Comparison of ENCODE assay signal across 8 cellular contexts in genomic region chr14:103846569-103847438, GRCh38. TPM values are rescaled to one million over a fixed set of nuclear protein-coding genes. Genes with fewer than 3 reads are reported as not detected.
DNase-seq lines count a peak whose midpoint lies in the region; ATAC-seq and TF ChIP-seq lines count a peak whose summit lies in the region.

No MANE protein-coding gene starts in this region.

- TF ChIP-seq EP300 in transverse colon (IDR thresholded peaks at IDR 0.05; ENCODE audit: low read depth), result no peak

- H3K36me3 ChIP-seq in effector memory CD4-positive, alpha-beta T cell (ENCODE audit: control insufficient read depth, insufficient read depth, low read length), result no peaks in the 10 kb centered on the region
- no peaks in the 10 kb centered on the region for H3K36me3 ChIP-seq in transverse colon

- no peak overlapping the region for H3K27ac ChIP-seq in effector memory CD4-positive, alpha-beta T cell (ENCODE audit: insufficient read depth, low read length, poor library complexity, severe bottlenecking)
- peak overlapping the region; percentile 81 to 87 (median 84) for H3K27ac ChIP-seq in transverse colon

- peak; percentile 66 for DNase-seq in Daoy (ENCODE audit: low read depth)
- peak in 2 of 3 donors; percentile 23 to 27 for DNase-seq in effector memory CD4-positive, alpha-beta T cell
- DNase-seq in mesenteric fat pad (ENCODE audit: low spot score), result peak; percentile 90
- DNase-seq in transverse colon, result peak; percentile 52
- no peak for DNase-seq in foreskin melanocyte

- peaks cover 9% of the 10 kb centered on the region for H3K4me1 ChIP-seq in effector memory CD4-positive, alpha-beta T cell (ENCODE audit: control insufficient read depth, insufficient read depth, low read length, poor library complexity, severe bottlenecking)
- peaks cover 7 to 21% (median 18%) of the 10 kb centered on the region in 4 donors for H3K4me1 ChIP-seq in transverse colon

- TF ChIP-seq CTCF in WI38 (IDR thresholded peaks at IDR 0.05; ENCODE audit: low read depth, low read length) (no peak), transverse colon (IDR thresholded peaks at IDR 0.05) (no peak)

- TF ChIP-seq POLR2A in transverse colon (IDR thresholded peaks at IDR 0.05), result peak; percentile 15

- H3K4me3 ChIP-seq in WI38 (ENCODE audit: low read depth, low read length) (peak overlapping the region; percentile 55), transverse colon (peak overlapping the region; percentile 58 to 89 (median 81))
- H3K4me3 ChIP-seq in effector memory CD4-positive, alpha-beta T cell (ENCODE audit: insufficient read depth, low read depth, low read length, poor library complexity, severe bottlenecking), result peak overlapping the region; percentile 45

- H3K27me3 ChIP-seq in effector memory CD4-positive, alpha-beta T cell (replicated peaks; ENCODE audit: control insufficient read depth, insufficient read depth, low read length, poor library complexity, severe bottlenecking), result no peaks in the 10 kb centered on the region
- no peaks in the 10 kb centered on the region for H3K27me3 ChIP-seq in transverse colon

- ATAC-seq in GM21381 (IDR thresholded peaks at IDR 0.05; ENCODE audit: unreplicated experiment) (peak; percentile 25), HG03565 (IDR thresholded peaks at IDR 0.05; ENCODE audit: unreplicated experiment) (peak; percentile 29)

- 0 to 2% methylated on average over 1 to 22 of the region's 93 CpGs for WGBS in transverse colon (ENCODE audit: low coverage in 1 of 2), 2 donors

- H3K9me3 ChIP-seq in effector memory CD4-positive, alpha-beta T cell (ENCODE audit: control insufficient read depth, low read length), result no peaks in the 10 kb centered on the region
- no peaks in the 10 kb centered on the region for H3K9me3 ChIP-seq in transverse colon

- in situ Hi-C loops in transverse colon (cut with MboI; ENCODE audit: low pct_ligation_motif_present in 1 of 4, low pct_unique_long_range_greater_than_20kb in 1 of 4, low sequenced_read_pairs in 3 of 4), result no loop called here

- intact Hi-C loops in transverse colon (cut with DNase I; ENCODE audit: low total_unique reads), result no loop called here

RNA-seq across cellular contexts. Expression of gene PPP1R13B, which starts 0.6 kb away (rescaled TPM):
- total RNA-seq in Daoy (2014; rRNA removed; shearing (Covaris generic)), result 5.7 and 7.1 TPM in 2 replicates
- total RNA-seq in mesenteric fat pad (26.2 TPM), transverse colon (100 to 1,000 TPM in 1 of 4 donors, 10 to 100 TPM in 3; 31.0 to 109 (median 42.0) TPM)
